ENCODE assay signal across 35 cellular contexts in genomic region chr13:86135856-86136255, GRCh38.
"Had no signal": no experiment of that assay in that cellular context is flagged by ENCODE, and none has a peak within 500 bp of the region (broad histone marks: within the 10 kb centered on the region; RNA-seq: fewer than 3 reads in every experiment).

No MANE protein-coding gene starts in this region.

- DNase-seq: activated CD4-positive, alpha-beta memory T cell treated with anti-CD3 and anti-CD28 coated beads for 36 hours; activated CD4-positive, alpha-beta T cell treated with anti-CD3 and anti-CD28 coated beads for 36 hours; activated CD4-positive, alpha-beta T cell treated with anti-CD3 and anti-CD28 coated beads, Interleukin-2, amount 10 ng/mL, durations not matched to agents 24 days and 14 days; activated CD4-positive, CD25-positive, alpha-beta regulatory T cell; activated CD4-positive, CD25-positive, alpha-beta regulatory T cell treated with anti-CD3 and anti-CD28 coated beads, Interleukin-2, amount 50 U/mL, for 72 hours; activated CD8-positive, alpha-beta memory T cell treated with anti-CD3 and anti-CD28 coated beads, Interleukin-2, amount 10 ng/mL, durations not matched to agents 7 days and 5 days; activated CD8-positive, alpha-beta memory T cell treated with anti-CD3 and anti-CD28 coated beads, Interleukin-2, amount 50 U/mL, for 4 hours; activated CD8-positive, alpha-beta T cell treated with anti-CD3 and anti-CD28 coated beads, Interleukin-2, amount 10 ng/mL, durations not matched to agents 7 days and 5 days; activated effector memory CD4-positive, alpha-beta T cell treated with Interleukin-2 at 50 U/mL for 16 hours; activated gamma-delta T cell treated with Interleukin-2 at 50 U/mL for 16 hours; activated naive CD4-positive, alpha-beta T cell treated with anti-CD3 and anti-CD28 coated beads, Interleukin-2, amount 50 U/mL, for 16 hours; activated naive CD4-positive, alpha-beta T cell treated with Interleukin-2 at 50 U/mL for 16 hours; activated T-cell treated with anti-CD3 and anti-CD28 coated beads, Interleukin-2, amount 50 U/mL, for 1 hour; activated T-cell treated with anti-CD3 and anti-CD28 coated beads, Interleukin-2, amount 50 U/mL, for 72 hours; amniotic stem cell; anterior cingulate cortex; brain microvascular endothelial cell; caudate nucleus; cortex of kidney; dermis blood vessel endothelial cell; effector CD4-positive, alpha-beta T cell; foreskin fibroblast; gastrocnemius medialis; glutamatergic neuron; heart left ventricle; T-helper 1 cell; T-helper 17 cell; T1000 had no signal

- H3K4me1 Mint-ChIP-seq: activated CD4-positive, alpha-beta T cell treated with anti-CD3 and anti-CD28 coated beads for 36 hours; activated CD4-positive, alpha-beta T cell treated with anti-CD3 and anti-CD28 coated beads, Interleukin-2, amount 10 ng/mL, durations not matched to agents 24 days and 14 days; activated CD8-positive, alpha-beta memory T cell treated with anti-CD3 and anti-CD28 coated beads, Interleukin-2, amount 10 ng/mL, durations not matched to agents 7 days and 5 days; T-helper 17 cell had no signal

- H3K27ac ChIP-seq: brain microvascular endothelial cell, gastrocnemius medialis, heart left ventricle had no signal

- H3K27me3 ChIP-seq: brain microvascular endothelial cell, gastrocnemius medialis, heart left ventricle had no signal

- H3K9me3 ChIP-seq: gastrocnemius medialis had no signal

- H3K27me3 Mint-ChIP-seq: activated CD4-positive, alpha-beta memory T cell treated with anti-CD3 and anti-CD28 coated beads for 36 hours; activated CD4-positive, alpha-beta T cell treated with anti-CD3 and anti-CD28 coated beads for 36 hours; activated CD4-positive, alpha-beta T cell treated with anti-CD3 and anti-CD28 coated beads, Interleukin-2, amount 10 ng/mL, durations not matched to agents 24 days and 14 days; activated CD8-positive, alpha-beta memory T cell treated with anti-CD3 and anti-CD28 coated beads, Interleukin-2, amount 10 ng/mL, durations not matched to agents 7 days and 5 days; activated naive CD8-positive, alpha-beta T cell; T-helper 17 cell had no signal

- H3K9me3 Mint-ChIP-seq: activated CD4-positive, alpha-beta T cell treated with anti-CD3 and anti-CD28 coated beads, Interleukin-2, amount 10 ng/mL, durations not matched to agents 24 days and 14 days had no signal

- ATAC-seq: activated CD4-positive, alpha-beta T cell treated with anti-CD3 and anti-CD28 coated beads for 36 hours; activated CD8-positive, alpha-beta memory T cell treated with anti-CD3 and anti-CD28 coated beads, Interleukin-2, amount 10 ng/mL, durations not matched to agents 7 days and 5 days; activated CD8-positive, alpha-beta T cell treated with anti-CD3 and anti-CD28 coated beads, Interleukin-2, amount 10 ng/mL, durations not matched to agents 7 days and 5 days; activated T-cell treated with anti-CD3 and anti-CD28 coated beads, Interleukin-2, amount 50 U/mL, for 72 hours; esophagus mucosa; gastrocnemius medialis; heart left ventricle; T-helper 17 cell had no signal

- H3K4me3 ChIP-seq: gastrocnemius medialis, heart left ventricle had no signal

- H3K27ac Mint-ChIP-seq: activated CD4-positive, alpha-beta memory T cell treated with anti-CD3 and anti-CD28 coated beads for 36 hours; activated CD4-positive, alpha-beta T cell treated with anti-CD3 and anti-CD28 coated beads for 36 hours; activated CD4-positive, alpha-beta T cell treated with anti-CD3 and anti-CD28 coated beads, Interleukin-2, amount 10 ng/mL, durations not matched to agents 24 days and 14 days; activated CD8-positive, alpha-beta memory T cell treated with anti-CD3 and anti-CD28 coated beads, Interleukin-2, amount 10 ng/mL, durations not matched to agents 7 days and 5 days; activated CD8-positive, alpha-beta T cell treated with anti-CD3 and anti-CD28 coated beads, Interleukin-2, amount 10 ng/mL, durations not matched to agents 7 days and 5 days; activated naive CD8-positive, alpha-beta T cell; activated T-cell treated with anti-CD3 and anti-CD28 coated beads, Interleukin-2, amount 50 U/mL, for 72 hours; T-helper 17 cell; T-helper 2 cell treated with Interferon-gamma antibody and Interleukin-4, amounts not matched to agents 5 μg/mL and 100 μg/mL, for 36 hours had no signal

- H3K36me3 Mint-ChIP-seq: activated CD4-positive, alpha-beta memory T cell treated with anti-CD3 and anti-CD28 coated beads for 36 hours; activated CD8-positive, alpha-beta memory T cell treated with anti-CD3 and anti-CD28 coated beads, Interleukin-2, amount 10 ng/mL, durations not matched to agents 7 days and 5 days; activated naive CD8-positive, alpha-beta T cell had no signal

- FAIRE-seq: astrocyte, colon, endometrium, endothelial cell of umbilical vein had no signal

- H3K4me3 Mint-ChIP-seq: activated CD4-positive, alpha-beta memory T cell treated with anti-CD3 and anti-CD28 coated beads for 36 hours; activated CD4-positive, alpha-beta T cell treated with anti-CD3 and anti-CD28 coated beads for 36 hours; activated CD4-positive, alpha-beta T cell treated with anti-CD3 and anti-CD28 coated beads, Interleukin-2, amount 10 ng/mL, durations not matched to agents 24 days and 14 days; activated CD8-positive, alpha-beta memory T cell treated with anti-CD3 and anti-CD28 coated beads, Interleukin-2, amount 10 ng/mL, durations not matched to agents 7 days and 5 days; activated CD8-positive, alpha-beta T cell treated with anti-CD3 and anti-CD28 coated beads, Interleukin-2, amount 10 ng/mL, durations not matched to agents 7 days and 5 days; activated naive CD8-positive, alpha-beta T cell; activated T-cell treated with anti-CD3 and anti-CD28 coated beads, Interleukin-2, amount 50 U/mL, for 72 hours; T-helper 17 cell; T-helper 2 cell treated with Interferon-gamma antibody and Interleukin-4, amounts not matched to agents 5 μg/mL and 100 μg/mL, for 36 hours had no signal

- H3K4me1 ChIP-seq: gastrocnemius medialis, heart left ventricle had no signal

- H3K36me3 ChIP-seq: brain microvascular endothelial cell, gastrocnemius medialis, heart left ventricle had no signal
